In the genomic region with DNA sequence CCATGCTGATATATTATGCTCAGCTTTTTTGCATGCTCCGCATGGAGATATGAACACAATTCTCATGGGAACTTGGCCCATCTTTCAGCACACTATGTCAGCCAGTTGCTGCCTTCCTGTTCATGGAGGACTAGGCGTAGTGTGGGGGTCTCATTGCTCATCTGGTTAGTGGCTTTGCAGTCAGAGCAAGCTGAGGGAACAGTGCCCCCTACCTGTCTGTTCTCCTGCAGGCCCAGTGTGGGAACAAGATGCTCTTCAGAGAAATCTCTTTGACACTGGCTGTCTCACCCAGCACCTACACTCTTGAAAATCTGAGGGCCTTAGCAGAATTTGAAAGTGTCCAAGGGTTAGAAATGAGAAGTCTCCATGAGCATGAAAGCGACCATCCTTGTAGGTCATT, we compare ENCODE assay signal across 7 cellular contexts. TPM values are rescaled to one million over a fixed set of nuclear protein-coding genes. Genes with fewer than 3 reads are reported as not detected.
DNase-seq lines count a peak whose midpoint lies in the region; ATAC-seq and TF ChIP-seq lines count a peak whose summit lies in the region.

No MANE protein-coding gene starts in this region.

- H3K4me3 Mint-ChIP-seq in osteocyte (ENCODE audit: unreplicated experiment) = no peak overlapping the region

- H3K9me3 Mint-ChIP-seq in osteocyte (ENCODE audit: unreplicated experiment) = no peaks in the 10 kb centered on the region

- H3K27me3 Mint-ChIP-seq in osteocyte (ENCODE audit: unreplicated experiment) = no peaks in the 10 kb centered on the region

- H3K27ac Mint-ChIP-seq in osteocyte (ENCODE audit: unreplicated experiment) = no peak overlapping the region

- TF ChIP-seq CTCF in osteocyte (IDR thresholded peaks at IDR 0.05) = peak; percentile 51

- H3K4me1 Mint-ChIP-seq in osteocyte (ENCODE audit: unreplicated experiment) = peaks cover 45% of the 10 kb centered on the region

- H3K36me3 Mint-ChIP-seq in osteocyte (ENCODE audit: unreplicated experiment) = peaks cover 3% of the 10 kb centered on the region

- DNase-seq in EH (ENCODE audit: low read depth) = peak; percentile 35
- DNase-seq in SHP77 (lab: John Stamatoyannopoulos, UW) = peak; percentile 21 to 35
- DNase-seq in dermis microvascular lymphatic vessel endothelial cell (ENCODE audit: low read depth in 2 of 2) = peak; percentile 78 to 83
- DNase-seq in osteocyte (ENCODE audit: extremely low spot score, unreplicated experiment) = no peak
- DNase-seq in DMS79 treated with DMSO at 0.1 percent for 48 hours (lab: John Stamatoyannopoulos, UW) = no peak

- ATAC-seq in GM21723 (IDR thresholded peaks at IDR 0.05; ENCODE audit: unreplicated experiment) (peak; percentile 49), GM18867 (IDR thresholded peaks at IDR 0.05; ENCODE audit: unreplicated experiment) (no peak)

RNA-seq across cellular contexts. Expression of a gene that starts 47.1 kb away (rescaled TPM):
- total RNA-seq in dermis microvascular lymphatic vessel endothelial cell (450 and 659 TPM in 2 replicates), osteocyte (248 and 251 TPM in 2 replicates)

Comparison
In these comparisons a context has a peak if more than half of its experiments do, and no peak if none do; other contexts are left out.
1. DNase-seq: peak in EH (single experiment), SHP77 (2 of 2) and dermis microvascular lymphatic vessel endothelial cell (2 of 2); none in osteocyte (single experiment) and DMS79 treated with DMSO at 0.1 percent for 48 hours (single experiment).